Comparison of ENCODE assay signal across 23 cellular contexts in genomic region chr7:93758621-93759020, GRCh38.
DNase-seq lines count a peak whose midpoint lies in the region; ATAC-seq, FAIRE-seq and TF ChIP-seq lines count a peak whose summit lies in the region.
"Had no signal": no experiment of that assay in that cellular context is flagged by ENCODE, and none has a peak within 500 bp of the region (broad histone marks: within the 10 kb centered on the region; RNA-seq: fewer than 3 reads in every experiment).

No MANE protein-coding gene starts in this region.

- H3K79me2 ChIP-seq in H9 (ENCODE audit: insufficient read depth, low read length), result no peaks in the 10 kb centered on the region

- H3K27me3 ChIP-seq in H9 (ENCODE audit: insufficient read depth, low read length), result no peaks in the 10 kb centered on the region
- H3K27me3 ChIP-seq: BE2C; BLaER1 treated with 17β-estradiol and CSF1 and Interleukin-3, amounts not matched to agents 10 nM and 100 nM had no signal

- H3K23me2 ChIP-seq in H9 (ENCODE audit: insufficient read length, low read depth, low read length, poor library complexity, severe bottlenecking), result no peaks in the 10 kb centered on the region

- H3K4me1 ChIP-seq in kidney (ENCODE audit: control insufficient read depth in 1 of 2, insufficient read depth in 1 of 2, low read depth in 1 of 2, low read length in 2 of 2) (no peaks in the 10 kb centered on the region), H9 (ENCODE audit: insufficient read depth, low read length) (peaks cover 3% of the 10 kb centered on the region)
- H3K4me1 ChIP-seq: BE2C; BLaER1 treated with 17β-estradiol and CSF1 and Interleukin-3, amounts not matched to agents 10 nM and 100 nM had no signal

- no peak overlapping the region for H3K27ac ChIP-seq in kidney (ENCODE audit: low read depth in 2 of 2, low read length in 2 of 2)
- no peak overlapping the region for H3K27ac ChIP-seq in H9 (ENCODE audit: insufficient read length, low read depth, low read length)
- H3K27ac ChIP-seq: BLaER1 treated with 17β-estradiol and CSF1 and Interleukin-3, amounts not matched to agents 10 nM and 100 nM; GM23248 had no signal

- H2BK20ac ChIP-seq in H9 (ENCODE audit: low read depth, low read length, poor library complexity, severe bottlenecking), result no peak overlapping the region

- H4K8ac ChIP-seq in H9 (replicated peaks; ENCODE audit: insufficient read length, low read depth, low read length), result no peak overlapping the region

- no peak overlapping the region for H2AK5ac ChIP-seq in H9 (ENCODE audit: insufficient read length, low read length)

- no peak overlapping the region for H3K56ac ChIP-seq in H9 (ENCODE audit: insufficient read length, low read depth, low read length)

- H3K4me2 ChIP-seq in H9 (ENCODE audit: insufficient read depth, insufficient read length, low read length), result no peak overlapping the region
- H3K4me2 ChIP-seq: BLaER1 treated with 17β-estradiol and CSF1 and Interleukin-3, amounts not matched to agents 10 nM and 100 nM had no signal

- TF ChIP-seq CTCF in kidney (IDR thresholded peaks at IDR 0.05; ENCODE audit: borderline replicate concordance, extremely low read depth, insufficient read depth) (no peak), H9 (conservative IDR thresholded peaks at IDR 0.05) (no peak)

- DNase-seq in Caki2 (ENCODE audit: low read depth) (peak; percentile 40), kidney (no peak), left kidney (ENCODE audit: low read depth, low spot score) (peak; percentile 29), renal cortical epithelial cell (ENCODE audit: low read depth) (peak; percentile 90), frontal cortex (ENCODE audit: low spot score in 2 of 2) (no peak), foreskin melanocyte (no peak), H9 (no peak)
- DNase-seq: AML-193; BE2C; Calu3; CD4-positive, alpha-beta T cell; CD8-positive, alpha-beta memory T cell; DMS79 treated with DMSO at 0.1 percent for 48 hours; GF-D8; GM23248; H7 had no signal

- no peak overlapping the region for H3K23ac ChIP-seq in H9 (ENCODE audit: insufficient read length, low read depth, low read length)

- intact Hi-C loops in kidney (cut with DNase I), result no loop called here

- H3K36me3 ChIP-seq in kidney (ENCODE audit: control insufficient read depth in 1 of 2, insufficient read depth in 2 of 2, low read length in 2 of 2), result no peaks in the 10 kb centered on the region
- H3K36me3 ChIP-seq: BE2C; BLaER1 treated with 17β-estradiol and CSF1 and Interleukin-3, amounts not matched to agents 10 nM and 100 nM had no signal

- no peak overlapping the region for H2BK15ac ChIP-seq in H9 (ENCODE audit: low read depth, low read length)

- in situ Hi-C loops in Caki2 (cut with HindIII; ENCODE audit: low pct_unique_long_range_greater_than_20kb, low sequenced_read_pairs), result no loop called here

- H3K9me3 ChIP-seq in kidney (ENCODE audit: control insufficient read depth in 1 of 2, low read length in 2 of 2) (no peaks in the 10 kb centered on the region), H9 (ENCODE audit: control insufficient read depth, low read depth, low read length) (no peaks in the 10 kb centered on the region)
- H3K9me3 ChIP-seq: BE2C; BLaER1 treated with 17β-estradiol and CSF1 and Interleukin-3, amounts not matched to agents 10 nM and 100 nM had no signal

- no peak overlapping the region for H3K18ac ChIP-seq in H9 (ENCODE audit: insufficient read length, low read depth, low read length)

- H4K5ac ChIP-seq in H9 (ENCODE audit: insufficient read length, low read depth, low read length), result no peak overlapping the region

- no peaks in the 10 kb centered on the region for H3K79me1 ChIP-seq in H9 (ENCODE audit: insufficient read depth, low read depth, low read length, poor library complexity, severe bottlenecking)

- H2BK5ac ChIP-seq in H9 (ENCODE audit: insufficient read length, low read length), result no peak overlapping the region

- H3K27ac Mint-ChIP-seq in H9, result no peak overlapping the region
- H3K27ac Mint-ChIP-seq: CD14-positive monocyte; CD4-positive, alpha-beta T cell; CD8-positive, alpha-beta memory T cell had no signal

- no peak for ATAC-seq in HG03175 (IDR thresholded peaks at IDR 0.05; ENCODE audit: unreplicated experiment)
- ATAC-seq: HCT116 had no signal

- no peaks in the 10 kb centered on the region; a peak in 1 of 7 replicates for H3K36me3 Mint-ChIP-seq in H9 (ENCODE audit: insufficient read depth in 1 of 3, low read depth in 3 of 3)
- H3K36me3 Mint-ChIP-seq: CD14-positive monocyte; CD8-positive, alpha-beta memory T cell had no signal

- no peak overlapping the region for H3K4me3 ChIP-seq in kidney (ENCODE audit: low read length in 2 of 2)
- H3K4me3 ChIP-seq: BLaER1 treated with 17β-estradiol and CSF1 and Interleukin-3, amounts not matched to agents 10 nM and 100 nM; GM23248 had no signal

- no peak overlapping the region for H2AFZ ChIP-seq in H9 (ENCODE audit: low read length)
- H2AFZ ChIP-seq: GM23248 had no signal

- no peak overlapping the region for H4K91ac ChIP-seq in H9 (ENCODE audit: insufficient read length, low read depth, low read length)

- H3T11ph ChIP-seq in H9 (ENCODE audit: low read length), result no peak overlapping the region

- H3K9ac ChIP-seq in kidney (ENCODE audit: low read length in 2 of 2) (no peak overlapping the region), H9 (ENCODE audit: extremely low read depth, insufficient read length, low read length) (no peak overlapping the region)
- H3K9ac ChIP-seq: BLaER1 treated with 17β-estradiol and CSF1 and Interleukin-3, amounts not matched to agents 10 nM and 100 nM; GM23248 had no signal

- H4K20me1 ChIP-seq in H9 (ENCODE audit: control insufficient read depth, insufficient read depth, insufficient read length), result no peaks in the 10 kb centered on the region
- H4K20me1 ChIP-seq: BLaER1 treated with 17β-estradiol and CSF1 and Interleukin-3, amounts not matched to agents 10 nM and 100 nM had no signal

- H3K14ac ChIP-seq in H9 (ENCODE audit: insufficient read depth, low read length), result no peak overlapping the region

- peaks cover 7 to 11% of the 10 kb centered on the region in 2 experiments for H3K4me1 Mint-ChIP-seq in H9
- H3K4me1 Mint-ChIP-seq: CD14-positive monocyte; CD8-positive, alpha-beta memory T cell had no signal

- no peaks in the 10 kb centered on the region for H3K9me3 Mint-ChIP-seq in H9
- H3K9me3 Mint-ChIP-seq: CD8-positive, alpha-beta memory T cell had no signal

- H3K4me3 Mint-ChIP-seq in H9, result no peak overlapping the region
- H3K4me3 Mint-ChIP-seq: CD14-positive monocyte; CD4-positive, alpha-beta T cell; CD8-positive, alpha-beta memory T cell had no signal

- H2BK12ac ChIP-seq in H9 (ENCODE audit: insufficient read length, low read depth, low read length), result no peak overlapping the region

- FAIRE-seq in kidney (lab: Jason Lieb, UNC), result peak; percentile 82
- no peak for FAIRE-seq in frontal cortex (lab: Jason Lieb, UNC)
- FAIRE-seq: GM12891, GM18507, H1 had no signal

- no peak overlapping the region for H3K4ac ChIP-seq in H9 (ENCODE audit: low read depth, low read length)

- no peaks in the 10 kb centered on the region for H3K27me3 Mint-ChIP-seq in H9 (ENCODE audit: low read depth)
- H3K27me3 Mint-ChIP-seq: CD4-positive, alpha-beta T cell; CD8-positive, alpha-beta memory T cell had no signal

- H2BK120ac ChIP-seq in H9 (ENCODE audit: low read depth, low read length, poor library complexity, severe bottlenecking), result no peak overlapping the region

Comparison
In these comparisons a context has a peak if more than half of its experiments do, and no peak if none do; other contexts are left out.
1. DNase-seq: peak in Caki2 (single experiment), left kidney (single experiment) and renal cortical epithelial cell (single experiment); none in kidney (single experiment), frontal cortex (0 of 2), foreskin melanocyte (single experiment) and H9 (single experiment).